17 cellular contexts compared by ENCODE assay signal in the genomic region with DNA sequence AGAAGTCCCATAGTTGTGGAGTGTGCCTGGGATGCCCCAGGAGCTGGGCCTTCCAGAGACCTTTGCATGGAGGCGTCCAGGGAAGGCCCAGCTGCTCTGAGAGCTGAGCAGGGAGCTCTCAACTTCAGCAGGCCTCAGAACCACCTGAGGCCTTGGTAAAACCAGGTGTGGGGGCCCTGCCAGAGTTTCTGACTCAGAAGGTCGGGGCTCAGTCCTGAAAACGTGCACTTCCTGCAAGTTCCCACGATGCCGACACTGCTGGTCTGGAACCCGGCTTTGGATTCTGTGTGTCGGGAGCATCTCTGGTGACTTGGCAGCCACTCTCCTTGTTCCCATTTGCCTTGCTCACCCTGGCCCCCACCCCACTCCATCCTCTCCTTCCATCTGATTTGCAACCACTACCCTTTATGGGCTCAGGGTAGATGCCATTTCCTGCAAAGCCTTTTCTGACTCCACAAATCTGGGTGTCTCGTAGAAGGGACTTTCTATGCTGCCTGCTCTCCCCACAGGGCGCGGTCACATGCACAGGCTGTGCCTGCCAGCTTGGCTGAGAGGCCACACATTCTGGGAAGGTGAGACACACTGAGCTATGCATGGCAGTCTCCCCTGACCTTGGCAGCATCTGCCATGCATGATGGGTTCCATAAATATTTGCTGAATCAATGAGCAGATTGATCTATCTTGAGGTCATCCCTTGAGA.
A peak's percentile ranks its signal among the peaks of the same experiment; 100 is the strongest.
DNase-seq lines count a peak whose midpoint lies in the region; ATAC-seq and TF ChIP-seq lines count a peak whose summit lies in the region.
"Had no signal": no experiment of that assay in that cellular context is flagged by ENCODE, and none has a peak within 500 bp of the region (broad histone marks: within the 10 kb centered on the region; RNA-seq: fewer than 3 reads in every experiment).

No MANE protein-coding gene starts in this region.

- H3K27ac Mint-ChIP-seq in activated naive CD4-positive, alpha-beta T cell treated with anti-CD3 and anti-CD28 coated beads, Interleukin-2, amount 50 U/mL, for 72 hours, result no peak overlapping the region
- H3K27ac Mint-ChIP-seq in osteocyte (ENCODE audit: unreplicated experiment), result no peak overlapping the region
- no peak overlapping the region for H3K27ac Mint-ChIP-seq in activated naive CD4-positive, alpha-beta T cell treated with anti-CD3 and anti-CD28 coated beads for 36 hours
- H3K27ac Mint-ChIP-seq: activated CD4-positive, alpha-beta memory T cell treated with anti-CD3 and anti-CD28 coated beads for 36 hours; endodermal cell; immature natural killer cell had no signal

- 67 to 77% methylated on average over 10 of the region's 10 CpGs for WGBS in GM23248 (ENCODE audit: low coverage in 1 of 2, low lambda C conversion rate in 2 of 2, missing lambda C conversion rate in 2 of 2), 2 experiments
- WGBS in SK-N-SH (ENCODE audit: low lambda C conversion rate), result 90% methylated on average over 8 of the region's 10 CpGs
- WGBS in heart left ventricle, 4 donors, result 55 to 85% (median 74%) methylated on average over 9 to 10 of the region's 10 CpGs
- WGBS in psoas muscle, 3 donors, result 65 to 76% (median 72%) methylated on average over 10 of the region's 10 CpGs

- H3K36me3 ChIP-seq in GM23248 (ENCODE audit: low read depth) (no peaks in the 10 kb centered on the region), SK-N-SH (replicated peaks in 1 of 2; ENCODE audit: control insufficient read depth in 1 of 2, insufficient read depth in 2 of 2, low read length in 1 of 2) (no peaks in the 10 kb centered on the region), heart left ventricle (no peaks in the 10 kb centered on the region), psoas muscle (ENCODE audit: insufficient read depth in 1 of 2, low read depth in 1 of 2) (no peaks in the 10 kb centered on the region)
- H3K36me3 ChIP-seq: BE2C had no signal

- DNase-seq in GM23248, result peak; percentile 59
- no peak for DNase-seq in SK-N-SH
- peak; percentile 38 to 75 (median 69) for DNase-seq in heart left ventricle
- peak; percentile 23 to 58 for DNase-seq in psoas muscle
- no peak for DNase-seq in activated naive CD4-positive, alpha-beta T cell treated with anti-CD3 and anti-CD28 coated beads, Interleukin-2, amount 50 U/mL, for 72 hours (ENCODE audit: low spot score in 2 of 2)
- no peak for DNase-seq in osteocyte (ENCODE audit: extremely low spot score, unreplicated experiment)
- no peak for DNase-seq in GM20000 (ENCODE audit: low spot score)
- no peak for DNase-seq in activated naive CD4-positive, alpha-beta T cell treated with anti-CD3 and anti-CD28 coated beads for 36 hours
- DNase-seq: activated CD4-positive, alpha-beta memory T cell treated with anti-CD3 and anti-CD28 coated beads for 36 hours; BE2C; DMS 273 treated with DMSO at 0.1 percent for 48 hours; endodermal cell; immature natural killer cell; KG1; mucosa of descending colon; NCI-H1417 treated with DMSO at 0.1 percent for 48 hours had no signal

- ATAC-seq in heart left ventricle (peak; percentile 86 to 95 (median 90)), psoas muscle (peak; percentile 76 to 93 (median 91))
- ATAC-seq in activated naive CD4-positive, alpha-beta T cell treated with anti-CD3 and anti-CD28 coated beads, Interleukin-2, amount 50 U/mL, for 72 hours, result no peak
- ATAC-seq: mucosa of descending colon had no signal

- no peak overlapping the region for H3K4me3 Mint-ChIP-seq in osteocyte (ENCODE audit: unreplicated experiment)
- no peak overlapping the region for H3K4me3 Mint-ChIP-seq in activated naive CD4-positive, alpha-beta T cell treated with anti-CD3 and anti-CD28 coated beads for 36 hours
- H3K4me3 Mint-ChIP-seq: activated CD4-positive, alpha-beta memory T cell treated with anti-CD3 and anti-CD28 coated beads for 36 hours; central memory CD8-positive, alpha-beta T cell; endodermal cell; immature natural killer cell had no signal

- H3K27ac ChIP-seq in GM23248 (no peak overlapping the region), SK-N-SH (ENCODE audit: low read depth in 2 of 2, low read length in 1 of 2) (no peak overlapping the region), heart left ventricle (no peak overlapping the region), psoas muscle (no peak overlapping the region)

- H3K9ac ChIP-seq in GM23248 (no peak overlapping the region), SK-N-SH (no peak overlapping the region)

- H3K4me1 ChIP-seq in GM23248 (ENCODE audit: insufficient read depth), result peaks cover 7% of the 10 kb centered on the region; the same call in 1 of the 2 replicates
- H3K4me1 ChIP-seq in SK-N-SH (ENCODE audit: control insufficient read depth in 1 of 2, insufficient read depth in 2 of 2, low read depth in 1 of 2, low read length in 1 of 2), result no peaks in the 10 kb centered on the region
- H3K4me1 ChIP-seq in heart left ventricle, result peaks cover 0 to 18% (median 0%) of the 10 kb centered on the region in 12 donors
- peaks cover 8% of the 10 kb centered on the region for H3K4me1 ChIP-seq in psoas muscle
- H3K4me1 ChIP-seq: BE2C had no signal

- H2AFZ ChIP-seq in GM23248 (no peak overlapping the region), SK-N-SH (ENCODE audit: low read depth) (peak overlapping the region; percentile 1; the same call in 1 of the 2 replicates)

- H3K4me2 ChIP-seq in GM23248 (ENCODE audit: unreplicated experiment) (no peak overlapping the region), SK-N-SH (no peak overlapping the region)

- intact Hi-C loops in heart left ventricle (cut with DNase I) (no loop called here), psoas muscle (cut with DNase I) (no loop called here)
- intact Hi-C loops in activated naive CD4-positive, alpha-beta T cell treated with anti-CD3 and anti-CD28 coated beads for 36 hours (cut with micrococcal nuclease), result no loop called here

- H4K20me1 ChIP-seq in GM23248 (ENCODE audit: insufficient read depth) (no peaks in the 10 kb centered on the region), SK-N-SH (ENCODE audit: insufficient read depth) (no peaks in the 10 kb centered on the region)

- no peaks in the 10 kb centered on the region for H3K27me3 ChIP-seq in GM23248 (replicated peaks; ENCODE audit: insufficient read depth)
- H3K27me3 ChIP-seq in SK-N-SH (ENCODE audit: insufficient read depth), result no peaks in the 10 kb centered on the region
- no peaks in the 10 kb centered on the region for H3K27me3 ChIP-seq in heart left ventricle
- H3K27me3 ChIP-seq in psoas muscle (ENCODE audit: insufficient read depth in 3 of 3, low read length in 2 of 3), result no peaks in the 10 kb centered on the region

- H3K79me2 ChIP-seq in GM23248 (ENCODE audit: insufficient read depth), result no peaks in the 10 kb centered on the region
- no peaks in the 10 kb centered on the region for H3K79me2 ChIP-seq in SK-N-SH (ENCODE audit: insufficient read depth)

- no peaks in the 10 kb centered on the region for H3K36me3 Mint-ChIP-seq in activated naive CD4-positive, alpha-beta T cell treated with anti-CD3 and anti-CD28 coated beads, Interleukin-2, amount 50 U/mL, for 72 hours
- H3K36me3 Mint-ChIP-seq in osteocyte (ENCODE audit: unreplicated experiment), result no peaks in the 10 kb centered on the region
- no peaks in the 10 kb centered on the region for H3K36me3 Mint-ChIP-seq in activated naive CD4-positive, alpha-beta T cell treated with anti-CD3 and anti-CD28 coated beads for 36 hours (ENCODE audit: low read depth)
- H3K36me3 Mint-ChIP-seq: activated CD4-positive, alpha-beta memory T cell treated with anti-CD3 and anti-CD28 coated beads for 36 hours; immature natural killer cell had no signal

- no peak for TF ChIP-seq CTCF in SK-N-SH (IDR thresholded peaks at IDR 0.05)
- TF ChIP-seq CTCF in heart left ventricle (IDR thresholded peaks at IDR 0.05), result no peak
- no peak for TF ChIP-seq CTCF in psoas muscle (IDR thresholded peaks at IDR 0.05)
- TF ChIP-seq CTCF in osteocyte (IDR thresholded peaks at IDR 0.05), result no peak
- TF ChIP-seq CTCF in GM20000 (IDR thresholded peaks at IDR 0.05; ENCODE audit: extremely low read depth, missing control alignments), result no peak

- TF ChIP-seq POLR2A in heart left ventricle (IDR thresholded peaks at IDR 0.05), result no peak

- H3K9me3 ChIP-seq in GM23248 (ENCODE audit: low read depth) (no peaks in the 10 kb centered on the region), SK-N-SH (no peaks in the 10 kb centered on the region), heart left ventricle (no peaks in the 10 kb centered on the region), psoas muscle (no peaks in the 10 kb centered on the region)
- H3K9me3 ChIP-seq: BE2C, mucosa of descending colon had no signal

- H3K4me3 ChIP-seq in GM23248 (no peak overlapping the region), SK-N-SH (ENCODE audit: low read depth in 2 of 2, low read length in 1 of 2) (no peak overlapping the region), heart left ventricle (no peak overlapping the region), psoas muscle (no peak overlapping the region)
- H3K4me3 ChIP-seq: mucosa of descending colon had no signal

- in situ Hi-C loops in GM23248 (cut with MboI), result no loop called here

- CTCF ChIA-PET in SK-N-SH (lab: Yijun Ruan, JAX), result no interaction called here
- CTCF ChIA-PET in activated naive CD4-positive, alpha-beta T cell treated with anti-CD3 and anti-CD28 coated beads for 36 hours (lab: Charles Lee), result no interaction called here

- no peaks in the 10 kb centered on the region for H3K4me1 Mint-ChIP-seq in osteocyte (ENCODE audit: unreplicated experiment)
- no peaks in the 10 kb centered on the region for H3K4me1 Mint-ChIP-seq in activated naive CD4-positive, alpha-beta T cell treated with anti-CD3 and anti-CD28 coated beads for 36 hours (ENCODE audit: low read depth)
- H3K4me1 Mint-ChIP-seq: central memory CD8-positive, alpha-beta T cell; immature natural killer cell had no signal

- no peak for TF ChIP-seq EP300 in SK-N-SH (IDR thresholded peaks at IDR 0.05; ENCODE audit: borderline replicate concordance in 1 of 2, low read depth in 1 of 2, low read length in 1 of 2)

- POLR2A ChIA-PET in SK-N-SH (lab: Yijun Ruan, JAX), result no interaction called here

- TF ChIP-seq RAD21 in SK-N-SH (IDR thresholded peaks at IDR 0.05; ENCODE audit: low read length), result no peak

- no peaks in the 10 kb centered on the region for H3K9me2 ChIP-seq in GM23248 (ENCODE audit: insufficient read depth)
- no peaks in the 10 kb centered on the region for H3K9me2 ChIP-seq in SK-N-SH

- H3F3A ChIP-seq in GM23248 (ENCODE audit: insufficient read depth) (no peaks in the 10 kb centered on the region), SK-N-SH (replicated peaks; ENCODE audit: insufficient read depth) (no peaks in the 10 kb centered on the region)

- no peaks in the 10 kb centered on the region for H3K9me3 Mint-ChIP-seq in activated naive CD4-positive, alpha-beta T cell treated with anti-CD3 and anti-CD28 coated beads, Interleukin-2, amount 50 U/mL, for 72 hours
- H3K9me3 Mint-ChIP-seq in osteocyte (ENCODE audit: unreplicated experiment), result no peaks in the 10 kb centered on the region
- no peaks in the 10 kb centered on the region for H3K9me3 Mint-ChIP-seq in activated naive CD4-positive, alpha-beta T cell treated with anti-CD3 and anti-CD28 coated beads for 36 hours
- H3K9me3 Mint-ChIP-seq: activated CD4-positive, alpha-beta memory T cell treated with anti-CD3 and anti-CD28 coated beads for 36 hours; endodermal cell had no signal

- no peaks in the 10 kb centered on the region for H3K27me3 Mint-ChIP-seq in osteocyte (ENCODE audit: unreplicated experiment)
- no peaks in the 10 kb centered on the region for H3K27me3 Mint-ChIP-seq in activated naive CD4-positive, alpha-beta T cell treated with anti-CD3 and anti-CD28 coated beads for 36 hours (ENCODE audit: low read depth)
- H3K27me3 Mint-ChIP-seq: activated CD4-positive, alpha-beta memory T cell treated with anti-CD3 and anti-CD28 coated beads for 36 hours; central memory CD8-positive, alpha-beta T cell had no signal

Comparison
In these comparisons a context has a peak if more than half of its experiments do, and no peak if none do; other contexts are left out.
1. DNase-seq: peak in GM23248 (single experiment), heart left ventricle (5 of 5) and psoas muscle (2 of 2); none in SK-N-SH (single experiment), activated naive CD4-positive, alpha-beta T cell treated with anti-CD3 and anti-CD28 coated beads, Interleukin-2, amount 50 U/mL, for 72 hours (0 of 2), osteocyte (single experiment), GM20000 (single experiment) and activated naive CD4-positive, alpha-beta T cell treated with anti-CD3 and anti-CD28 coated beads for 36 hours (single experiment).
2. ATAC-seq: peak in heart left ventricle (4 of 4) and psoas muscle (4 of 4); none in activated naive CD4-positive, alpha-beta T cell treated with anti-CD3 and anti-CD28 coated beads, Interleukin-2, amount 50 U/mL, for 72 hours (0 of 2).